1 cellular context compared by ENCODE assay signal in the genomic region with DNA sequence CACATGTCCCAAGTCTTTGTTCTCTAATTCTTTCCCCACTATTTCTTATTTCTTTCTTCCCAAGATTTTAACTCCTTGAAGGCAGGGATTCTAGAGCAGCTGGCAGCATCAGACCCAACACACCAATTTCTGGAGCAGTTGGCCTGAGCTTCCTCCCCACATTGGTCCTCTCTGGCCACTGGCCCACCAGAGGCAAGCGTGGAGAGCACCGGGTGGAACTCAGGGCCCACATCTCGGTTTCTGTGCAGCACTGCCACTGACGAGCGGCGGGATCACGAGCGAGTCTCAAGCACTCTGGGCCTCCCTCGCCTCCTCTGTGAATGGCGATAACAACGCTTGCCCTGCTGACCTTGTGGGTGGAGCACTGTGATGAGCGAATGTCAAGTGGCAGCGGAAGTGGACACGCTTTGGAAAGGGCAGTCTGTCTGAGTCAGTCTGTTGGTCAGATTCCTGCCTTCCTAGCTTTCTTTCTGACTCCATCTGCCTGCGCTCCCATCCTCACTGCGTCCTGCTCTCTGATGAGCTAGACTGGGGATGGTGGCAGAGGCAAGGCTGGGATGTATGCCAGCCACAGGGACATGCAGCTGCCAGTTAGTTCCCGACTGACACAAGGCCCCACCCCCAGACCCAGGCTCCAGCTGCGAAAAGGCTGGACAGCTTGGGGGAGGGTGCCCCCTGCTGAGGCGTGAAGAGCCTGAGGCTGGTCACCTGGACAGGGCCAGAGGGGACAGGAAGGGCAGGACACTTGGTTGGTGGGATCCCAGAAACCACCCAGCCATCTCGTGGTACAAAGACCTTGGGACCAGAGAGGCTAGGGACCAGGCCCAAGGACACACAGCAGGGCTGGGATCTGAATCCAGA.
TF ChIP-seq lines count a peak whose summit lies in the region.

No MANE protein-coding gene starts in this region.

TF ChIP-seq in K562, 482 proteins besides CTCF, POLR2A, EP300 and RAD21 (continues in another document):
- TF ChIP-seq, protein P1, sequence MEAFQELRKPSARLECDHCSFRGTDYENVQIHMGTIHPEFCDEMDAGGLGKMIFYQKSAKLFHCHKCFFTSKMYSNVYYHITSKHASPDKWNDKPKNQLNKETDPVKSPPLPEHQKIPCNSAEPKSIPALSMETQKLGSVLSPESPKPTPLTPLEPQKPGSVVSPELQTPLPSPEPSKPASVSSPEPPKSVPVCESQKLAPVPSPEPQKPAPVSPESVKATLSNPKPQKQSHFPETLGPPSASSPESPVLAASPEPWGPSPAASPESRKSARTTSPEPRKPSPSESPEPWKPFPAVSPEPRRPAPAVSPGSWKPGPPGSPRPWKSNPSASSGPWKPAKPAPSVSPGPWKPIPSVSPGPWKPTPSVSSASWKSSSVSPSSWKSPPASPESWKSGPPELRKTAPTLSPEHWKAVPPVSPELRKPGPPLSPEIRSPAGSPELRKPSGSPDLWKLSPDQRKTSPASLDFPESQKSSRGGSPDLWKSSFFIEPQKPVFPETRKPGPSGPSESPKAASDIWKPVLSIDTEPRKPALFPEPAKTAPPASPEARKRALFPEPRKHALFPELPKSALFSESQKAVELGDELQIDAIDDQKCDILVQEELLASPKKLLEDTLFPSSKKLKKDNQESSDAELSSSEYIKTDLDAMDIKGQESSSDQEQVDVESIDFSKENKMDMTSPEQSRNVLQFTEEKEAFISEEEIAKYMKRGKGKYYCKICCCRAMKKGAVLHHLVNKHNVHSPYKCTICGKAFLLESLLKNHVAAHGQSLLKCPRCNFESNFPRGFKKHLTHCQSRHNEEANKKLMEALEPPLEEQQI (IDR thresholded peaks at IDR 0.05): no peak; the same call in 1 of the 2 replicates
- TF ChIP-seq ZNF445 (CRISPR knock-in tag; IDR thresholded peaks at IDR 0.05; ENCODE audit: low read depth): no peak
- TF ChIP-seq RFX1 (IDR thresholded peaks at IDR 0.05): no peak
- TF ChIP-seq, protein P2, sequence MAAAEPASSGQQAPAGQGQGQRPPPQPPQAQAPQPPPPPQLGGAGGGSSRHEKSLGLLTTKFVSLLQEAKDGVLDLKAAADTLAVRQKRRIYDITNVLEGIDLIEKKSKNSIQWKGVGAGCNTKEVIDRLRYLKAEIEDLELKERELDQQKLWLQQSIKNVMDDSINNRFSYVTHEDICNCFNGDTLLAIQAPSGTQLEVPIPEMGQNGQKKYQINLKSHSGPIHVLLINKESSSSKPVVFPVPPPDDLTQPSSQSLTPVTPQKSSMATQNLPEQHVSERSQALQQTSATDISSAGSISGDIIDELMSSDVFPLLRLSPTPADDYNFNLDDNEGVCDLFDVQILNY (CRISPR knock-in tag; IDR thresholded peaks at IDR 0.05): no peak
- TF ChIP-seq, protein P3, sequence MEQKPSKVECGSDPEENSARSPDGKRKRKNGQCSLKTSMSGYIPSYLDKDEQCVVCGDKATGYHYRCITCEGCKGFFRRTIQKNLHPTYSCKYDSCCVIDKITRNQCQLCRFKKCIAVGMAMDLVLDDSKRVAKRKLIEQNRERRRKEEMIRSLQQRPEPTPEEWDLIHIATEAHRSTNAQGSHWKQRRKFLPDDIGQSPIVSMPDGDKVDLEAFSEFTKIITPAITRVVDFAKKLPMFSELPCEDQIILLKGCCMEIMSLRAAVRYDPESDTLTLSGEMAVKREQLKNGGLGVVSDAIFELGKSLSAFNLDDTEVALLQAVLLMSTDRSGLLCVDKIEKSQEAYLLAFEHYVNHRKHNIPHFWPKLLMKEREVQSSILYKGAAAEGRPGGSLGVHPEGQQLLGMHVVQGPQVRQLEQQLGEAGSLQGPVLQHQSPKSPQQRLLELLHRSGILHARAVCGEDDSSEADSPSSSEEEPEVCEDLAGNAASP (IDR thresholded peaks at IDR 0.05): no peak
- peak; percentile 78; the same call in 1 of the 2 replicates for TF ChIP-seq NCOA1 (IDR thresholded peaks at IDR 0.05; ENCODE audit: low read depth)
- TF ChIP-seq KAT7 (CRISPR knock-in tag; IDR thresholded peaks at IDR 0.05; ENCODE audit: borderline replicate concordance): peak; percentile 82; the same call in 1 of the 2 replicates
- 0 out of 2 replicates have a peak, but pooled peaks have one; percentile 50 for TF ChIP-seq ESRRB (CRISPR knock-in tag; IDR thresholded peaks at IDR 0.05; ENCODE audit: borderline replicate concordance)
- no peak; the same call in 1 of the 2 replicates for TF ChIP-seq SNIP1 (IDR thresholded peaks at IDR 0.05; ENCODE audit: low read depth)
- TF ChIP-seq ZNF668 (CRISPR knock-in tag; IDR thresholded peaks at IDR 0.05): no peak; the same call in 1 of the 2 replicates
- no peak for TF ChIP-seq ZBTB1 (CRISPR knock-in tag; IDR thresholded peaks at IDR 0.05; ENCODE audit: borderline replicate concordance, low read depth)
- TF ChIP-seq KLF16 (IDR thresholded peaks at IDR 0.05): peak; percentile 77
- TF ChIP-seq SMARCE1 (IDR thresholded peaks at IDR 0.05): peak; percentile 90
- peak; percentile 94 for TF ChIP-seq SMAD4 (CRISPR knock-in tag; conservative IDR thresholded peaks at IDR 0.05)
- TF ChIP-seq EZH2 (IDR thresholded peaks at IDR 0.05; ENCODE audit: borderline replicate concordance, low read depth, low read length): no peak
- TF ChIP-seq PCBP1 (IDR thresholded peaks at IDR 0.05; ENCODE audit: low read depth, low read length, poor library complexity, severe bottlenecking): no peak
- no peak for TF ChIP-seq SREBF2 (CRISPR knock-in tag; IDR thresholded peaks at IDR 0.05)
- TF ChIP-seq TAF15 (IDR thresholded peaks at IDR 0.05; ENCODE audit: low read depth, low read length): no peak
- TF ChIP-seq, protein P4, sequence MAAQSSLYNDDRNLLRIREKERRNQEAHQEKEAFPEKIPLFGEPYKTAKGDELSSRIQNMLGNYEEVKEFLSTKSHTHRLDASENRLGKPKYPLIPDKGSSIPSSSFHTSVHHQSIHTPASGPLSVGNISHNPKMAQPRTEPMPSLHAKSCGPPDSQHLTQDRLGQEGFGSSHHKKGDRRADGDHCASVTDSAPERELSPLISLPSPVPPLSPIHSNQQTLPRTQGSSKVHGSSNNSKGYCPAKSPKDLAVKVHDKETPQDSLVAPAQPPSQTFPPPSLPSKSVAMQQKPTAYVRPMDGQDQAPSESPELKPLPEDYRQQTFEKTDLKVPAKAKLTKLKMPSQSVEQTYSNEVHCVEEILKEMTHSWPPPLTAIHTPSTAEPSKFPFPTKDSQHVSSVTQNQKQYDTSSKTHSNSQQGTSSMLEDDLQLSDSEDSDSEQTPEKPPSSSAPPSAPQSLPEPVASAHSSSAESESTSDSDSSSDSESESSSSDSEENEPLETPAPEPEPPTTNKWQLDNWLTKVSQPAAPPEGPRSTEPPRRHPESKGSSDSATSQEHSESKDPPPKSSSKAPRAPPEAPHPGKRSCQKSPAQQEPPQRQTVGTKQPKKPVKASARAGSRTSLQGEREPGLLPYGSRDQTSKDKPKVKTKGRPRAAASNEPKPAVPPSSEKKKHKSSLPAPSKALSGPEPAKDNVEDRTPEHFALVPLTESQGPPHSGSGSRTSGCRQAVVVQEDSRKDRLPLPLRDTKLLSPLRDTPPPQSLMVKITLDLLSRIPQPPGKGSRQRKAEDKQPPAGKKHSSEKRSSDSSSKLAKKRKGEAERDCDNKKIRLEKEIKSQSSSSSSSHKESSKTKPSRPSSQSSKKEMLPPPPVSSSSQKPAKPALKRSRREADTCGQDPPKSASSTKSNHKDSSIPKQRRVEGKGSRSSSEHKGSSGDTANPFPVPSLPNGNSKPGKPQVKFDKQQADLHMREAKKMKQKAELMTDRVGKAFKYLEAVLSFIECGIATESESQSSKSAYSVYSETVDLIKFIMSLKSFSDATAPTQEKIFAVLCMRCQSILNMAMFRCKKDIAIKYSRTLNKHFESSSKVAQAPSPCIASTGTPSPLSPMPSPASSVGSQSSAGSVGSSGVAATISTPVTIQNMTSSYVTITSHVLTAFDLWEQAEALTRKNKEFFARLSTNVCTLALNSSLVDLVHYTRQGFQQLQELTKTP (IDR thresholded peaks at IDR 0.05; ENCODE audit: low read depth in 1 of 2, partially characterized antibody in 2 of 2): peak in 1 of 2 experiments; percentile 69
- TF ChIP-seq ETV6 (IDR thresholded peaks at IDR 0.05; ENCODE audit: borderline replicate concordance in 1 of 2, low read depth in 2 of 2, low read length in 1 of 2): no peak
- no peak for TF ChIP-seq ETV6 (CRISPR knock-in tag; IDR thresholded peaks at IDR 0.05; ENCODE audit: borderline replicate concordance)
- TF ChIP-seq NCOA4 (IDR thresholded peaks at IDR 0.05; ENCODE audit: partially characterized antibody): no peak
- TF ChIP-seq, protein P5, sequence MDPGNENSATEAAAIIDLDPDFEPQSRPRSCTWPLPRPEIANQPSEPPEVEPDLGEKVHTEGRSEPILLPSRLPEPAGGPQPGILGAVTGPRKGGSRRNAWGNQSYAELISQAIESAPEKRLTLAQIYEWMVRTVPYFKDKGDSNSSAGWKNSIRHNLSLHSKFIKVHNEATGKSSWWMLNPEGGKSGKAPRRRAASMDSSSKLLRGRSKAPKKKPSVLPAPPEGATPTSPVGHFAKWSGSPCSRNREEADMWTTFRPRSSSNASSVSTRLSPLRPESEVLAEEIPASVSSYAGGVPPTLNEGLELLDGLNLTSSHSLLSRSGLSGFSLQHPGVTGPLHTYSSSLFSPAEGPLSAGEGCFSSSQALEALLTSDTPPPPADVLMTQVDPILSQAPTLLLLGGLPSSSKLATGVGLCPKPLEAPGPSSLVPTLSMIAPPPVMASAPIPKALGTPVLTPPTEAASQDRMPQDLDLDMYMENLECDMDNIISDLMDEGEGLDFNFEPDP (CRISPR knock-in tag; IDR thresholded peaks at IDR 0.05): no peak
- TF ChIP-seq, protein P6, sequence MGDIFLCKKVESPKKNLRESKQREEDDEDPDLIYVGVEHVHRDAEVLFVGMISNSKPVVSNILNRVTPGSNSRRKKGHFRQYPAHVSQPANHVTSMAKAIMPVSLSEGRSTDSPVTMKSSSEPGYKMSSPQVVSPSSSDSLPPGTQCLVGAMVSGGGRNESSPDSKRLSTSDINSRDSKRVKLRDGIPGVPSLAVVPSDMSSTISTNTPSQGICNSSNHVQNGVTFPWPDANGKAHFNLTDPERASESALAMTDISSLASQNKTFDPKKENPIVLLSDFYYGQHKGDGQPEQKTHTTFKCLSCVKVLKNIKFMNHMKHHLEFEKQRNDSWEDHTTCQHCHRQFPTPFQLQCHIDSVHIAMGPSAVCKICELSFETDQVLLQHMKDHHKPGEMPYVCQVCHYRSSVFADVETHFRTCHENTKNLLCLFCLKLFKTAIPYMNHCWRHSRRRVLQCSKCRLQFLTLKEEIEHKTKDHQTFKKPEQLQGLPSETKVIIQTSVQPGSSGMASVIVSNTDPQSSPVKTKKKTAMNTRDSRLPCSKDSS (IDR thresholded peaks at IDR 0.05; ENCODE audit: low read depth, partially characterized antibody): no peak
- TF ChIP-seq ARHGAP35 (IDR thresholded peaks at IDR 0.05; ENCODE audit: partially characterized antibody): peak; percentile 6
- no peak for TF ChIP-seq ARID2 (IDR thresholded peaks at IDR 0.05)
- TF ChIP-seq LCOR (CRISPR knock-in tag; IDR thresholded peaks at IDR 0.05): peak; percentile 72
- no peak for TF ChIP-seq SRSF1 (IDR thresholded peaks at IDR 0.05; ENCODE audit: low read depth, low read length)
- TF ChIP-seq, protein P7, sequence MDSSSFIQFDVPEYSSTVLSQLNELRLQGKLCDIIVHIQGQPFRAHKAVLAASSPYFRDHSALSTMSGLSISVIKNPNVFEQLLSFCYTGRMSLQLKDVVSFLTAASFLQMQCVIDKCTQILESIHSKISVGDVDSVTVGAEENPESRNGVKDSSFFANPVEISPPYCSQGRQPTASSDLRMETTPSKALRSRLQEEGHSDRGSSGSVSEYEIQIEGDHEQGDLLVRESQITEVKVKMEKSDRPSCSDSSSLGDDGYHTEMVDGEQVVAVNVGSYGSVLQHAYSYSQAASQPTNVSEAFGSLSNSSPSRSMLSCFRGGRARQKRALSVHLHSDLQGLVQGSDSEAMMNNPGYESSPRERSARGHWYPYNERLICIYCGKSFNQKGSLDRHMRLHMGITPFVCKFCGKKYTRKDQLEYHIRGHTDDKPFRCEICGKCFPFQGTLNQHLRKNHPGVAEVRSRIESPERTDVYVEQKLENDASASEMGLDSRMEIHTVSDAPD (CRISPR knock-in tag; IDR thresholded peaks at IDR 0.05): no peak
- TF ChIP-seq ZNF165 (CRISPR knock-in tag; IDR thresholded peaks at IDR 0.05; ENCODE audit: borderline replicate concordance): no peak
- TF ChIP-seq, protein P8, sequence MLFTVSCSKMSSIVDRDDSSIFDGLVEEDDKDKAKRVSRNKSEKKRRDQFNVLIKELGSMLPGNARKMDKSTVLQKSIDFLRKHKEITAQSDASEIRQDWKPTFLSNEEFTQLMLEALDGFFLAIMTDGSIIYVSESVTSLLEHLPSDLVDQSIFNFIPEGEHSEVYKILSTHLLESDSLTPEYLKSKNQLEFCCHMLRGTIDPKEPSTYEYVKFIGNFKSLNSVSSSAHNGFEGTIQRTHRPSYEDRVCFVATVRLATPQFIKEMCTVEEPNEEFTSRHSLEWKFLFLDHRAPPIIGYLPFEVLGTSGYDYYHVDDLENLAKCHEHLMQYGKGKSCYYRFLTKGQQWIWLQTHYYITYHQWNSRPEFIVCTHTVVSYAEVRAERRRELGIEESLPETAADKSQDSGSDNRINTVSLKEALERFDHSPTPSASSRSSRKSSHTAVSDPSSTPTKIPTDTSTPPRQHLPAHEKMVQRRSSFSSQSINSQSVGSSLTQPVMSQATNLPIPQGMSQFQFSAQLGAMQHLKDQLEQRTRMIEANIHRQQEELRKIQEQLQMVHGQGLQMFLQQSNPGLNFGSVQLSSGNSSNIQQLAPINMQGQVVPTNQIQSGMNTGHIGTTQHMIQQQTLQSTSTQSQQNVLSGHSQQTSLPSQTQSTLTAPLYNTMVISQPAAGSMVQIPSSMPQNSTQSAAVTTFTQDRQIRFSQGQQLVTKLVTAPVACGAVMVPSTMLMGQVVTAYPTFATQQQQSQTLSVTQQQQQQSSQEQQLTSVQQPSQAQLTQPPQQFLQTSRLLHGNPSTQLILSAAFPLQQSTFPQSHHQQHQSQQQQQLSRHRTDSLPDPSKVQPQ (CRISPR knock-in tag; IDR thresholded peaks at IDR 0.05; ENCODE audit: borderline replicate concordance): no peak
- TF ChIP-seq, protein P9, sequence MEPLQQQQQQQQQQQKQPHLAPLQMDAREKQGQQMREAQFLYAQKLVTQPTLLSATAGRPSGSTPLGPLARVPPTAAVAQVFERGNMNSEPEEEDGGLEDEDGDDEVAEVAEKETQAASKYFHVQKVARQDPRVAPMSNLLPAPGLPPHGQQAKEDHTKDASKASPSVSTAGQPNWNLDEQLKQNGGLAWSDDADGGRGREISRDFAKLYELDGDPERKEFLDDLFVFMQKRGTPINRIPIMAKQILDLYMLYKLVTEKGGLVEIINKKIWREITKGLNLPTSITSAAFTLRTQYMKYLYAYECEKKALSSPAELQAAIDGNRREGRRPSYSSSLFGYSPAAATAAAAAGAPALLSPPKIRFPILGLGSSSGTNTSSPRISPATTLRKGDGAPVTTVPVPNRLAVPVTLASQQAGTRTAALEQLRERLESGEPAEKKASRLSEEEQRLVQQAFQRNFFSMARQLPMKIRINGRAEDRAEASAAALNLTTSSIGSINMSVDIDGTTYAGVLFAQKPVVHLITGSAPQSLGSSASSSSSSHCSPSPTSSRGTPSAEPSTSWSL (CRISPR knock-in tag; IDR thresholded peaks at IDR 0.05; ENCODE audit: borderline replicate concordance): no peak
- TF ChIP-seq, protein P10, sequence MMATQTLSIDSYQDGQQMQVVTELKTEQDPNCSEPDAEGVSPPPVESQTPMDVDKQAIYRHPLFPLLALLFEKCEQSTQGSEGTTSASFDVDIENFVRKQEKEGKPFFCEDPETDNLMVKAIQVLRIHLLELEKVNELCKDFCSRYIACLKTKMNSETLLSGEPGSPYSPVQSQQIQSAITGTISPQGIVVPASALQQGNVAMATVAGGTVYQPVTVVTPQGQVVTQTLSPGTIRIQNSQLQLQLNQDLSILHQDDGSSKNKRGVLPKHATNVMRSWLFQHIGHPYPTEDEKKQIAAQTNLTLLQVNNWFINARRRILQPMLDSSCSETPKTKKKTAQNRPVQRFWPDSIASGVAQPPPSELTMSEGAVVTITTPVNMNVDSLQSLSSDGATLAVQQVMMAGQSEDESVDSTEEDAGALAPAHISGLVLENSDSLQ (IDR thresholded peaks at IDR 0.05): peak; percentile 94
